ENCODE assay signal across 26 cellular contexts in the genomic region with DNA sequence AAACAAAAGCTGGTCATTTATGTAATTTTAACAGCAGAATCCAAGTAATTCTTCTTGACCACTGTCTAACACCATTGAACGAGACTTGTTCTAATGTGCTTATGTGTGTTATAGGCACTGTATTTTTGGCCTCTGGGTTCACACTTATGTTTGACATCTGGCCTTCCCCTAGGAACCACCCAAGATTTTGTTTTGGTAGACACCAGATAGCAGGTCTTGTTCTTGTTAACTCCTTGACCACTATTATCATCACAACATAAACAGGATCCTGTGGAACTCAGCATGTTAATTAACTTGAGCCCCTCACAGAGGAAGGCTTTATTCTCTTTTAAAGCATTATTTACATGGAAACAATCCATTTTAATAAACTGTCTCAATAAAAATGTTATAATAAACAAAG.
"Had no signal": no experiment of that assay in that cellular context is flagged by ENCODE, and none has a peak within 500 bp of the region (broad histone marks: within the 10 kb centered on the region; RNA-seq: fewer than 3 reads in every experiment).

No MANE protein-coding gene starts in this region.

- H3K4me3 Mint-ChIP-seq: activated CD8-positive, alpha-beta memory T cell treated with anti-CD3 and anti-CD28 coated beads, Interleukin-2, amount 10 ng/mL, durations not matched to agents 7 days and 5 days; activated naive CD8-positive, alpha-beta T cell treated with anti-CD3 and anti-CD28 coated beads, Interleukin-2, amount 50 U/mL, for 24 hours; activated T-cell treated with anti-CD3 and anti-CD28 coated beads, Interleukin-2, amount 50 U/mL, for 24 hours; activated T-helper 1 cell treated with anti-CD3 and anti-CD28 coated beads, Interleukin-12 subunit alpha, Interleukin-12 subunit beta, Interleukin-2, Interleukin-4 antibody, amounts not matched to agents 30 ng/mL and 10 ng/mL and 1 ng/mL, durations not matched to agents 14 hours and 24 hours and 36 hours; central memory CD8-positive, alpha-beta T cell; T-helper 1 cell treated with Interleukin-12 subunit alpha and Interleukin-12 subunit beta and Interleukin-4 antibody, amounts not matched to agents 30 μg/mL and 1 μg/mL, for 36 hours had no signal

- H3K9me3 Mint-ChIP-seq: activated naive CD4-positive, alpha-beta T cell treated with anti-CD3 and anti-CD28 coated beads, Interleukin-2, amount 50 U/mL, for 72 hours; activated naive CD8-positive, alpha-beta T cell treated with anti-CD3 and anti-CD28 coated beads, Interleukin-2, amount 50 U/mL, for 24 hours; activated T-cell treated with anti-CD3 and anti-CD28 coated beads, Interleukin-2, amount 50 U/mL, for 24 hours; activated T-helper 1 cell treated with anti-CD3 and anti-CD28 coated beads, Interleukin-12 subunit alpha, Interleukin-12 subunit beta, Interleukin-2, Interleukin-4 antibody, amounts not matched to agents 30 ng/mL and 10 ng/mL and 1 ng/mL, durations not matched to agents 14 hours and 24 hours and 36 hours; T-helper 1 cell treated with Interleukin-12 subunit alpha and Interleukin-12 subunit beta and Interleukin-4 antibody, amounts not matched to agents 30 μg/mL and 1 μg/mL, for 36 hours had no signal

- DNase-seq: activated CD4-positive, alpha-beta T cell treated with anti-CD3 and anti-CD28 coated beads for 48 hours; activated CD4-positive, alpha-beta T cell treated with anti-CD3 and anti-CD28 coated beads, Interleukin-2, amount 50 U/mL, for 48 hours; activated CD4-positive, CD25-positive, alpha-beta regulatory T cell treated with anti-CD3 and anti-CD28 coated beads, Interleukin-2, amount 50 U/mL, for 72 hours; activated CD8-positive, alpha-beta memory T cell treated with anti-CD3 and anti-CD28 coated beads, Interleukin-2, amount 10 ng/mL, durations not matched to agents 7 days and 5 days; activated effector memory CD4-positive, alpha-beta T cell treated with anti-CD3 and anti-CD28 coated beads, Interleukin-2, amount 50 U/mL, for 16 hours; activated naive CD4-positive, alpha-beta T cell treated with Interleukin-2 at 50 U/mL for 16 hours; activated naive CD8-positive, alpha-beta T cell treated with anti-CD3 and anti-CD28 coated beads, Interleukin-2, amount 50 U/mL, for 24 hours; activated T-cell treated with anti-CD3 and anti-CD28 coated beads, Interleukin-2, amount 50 U/mL, for 24 hours; amniotic stem cell; body of pancreas; KBM-7; NCI-H1048; NCI-H146; NCI-H1930; NCI-H2107; NCI-H2171 treated with DMSO at 0.1 percent for 48 hours; NCI-H345; NCI-H510A treated with DMSO at 0.1 percent for 48 hours; NCI-H69; NK-92 treated with Interleukin-12 subunit alpha and Interleukin-12 subunit beta, amount 100 ng/mL, for 24 hours; SHP77 treated with DMSO at 0.1 percent for 48 hours had no signal

- H3K4me1 ChIP-seq: ascending aorta, body of pancreas had no signal

- H3K27ac ChIP-seq: ascending aorta, body of pancreas had no signal

- H3K9me3 ChIP-seq: ascending aorta, body of pancreas had no signal

- H3K27me3 ChIP-seq: ascending aorta, body of pancreas had no signal

- H3K27me3 Mint-ChIP-seq: activated CD8-positive, alpha-beta memory T cell treated with anti-CD3 and anti-CD28 coated beads, Interleukin-2, amount 10 ng/mL, durations not matched to agents 7 days and 5 days; activated T-cell treated with anti-CD3 and anti-CD28 coated beads, Interleukin-2, amount 50 U/mL, for 24 hours; central memory CD8-positive, alpha-beta T cell had no signal

- H3K27ac Mint-ChIP-seq: activated CD8-positive, alpha-beta memory T cell treated with anti-CD3 and anti-CD28 coated beads, Interleukin-2, amount 10 ng/mL, durations not matched to agents 7 days and 5 days; activated naive CD4-positive, alpha-beta T cell treated with anti-CD3 and anti-CD28 coated beads, Interleukin-2, amount 50 U/mL, for 72 hours; activated naive CD8-positive, alpha-beta T cell treated with anti-CD3 and anti-CD28 coated beads, Interleukin-2, amount 50 U/mL, for 24 hours; activated T-cell treated with anti-CD3 and anti-CD28 coated beads, Interleukin-2, amount 50 U/mL, for 24 hours; activated T-helper 1 cell treated with anti-CD3 and anti-CD28 coated beads, Interleukin-12 subunit alpha, Interleukin-12 subunit beta, Interleukin-2, Interleukin-4 antibody, amounts not matched to agents 30 ng/mL and 10 ng/mL and 1 ng/mL, durations not matched to agents 14 hours and 24 hours and 36 hours; T-helper 1 cell treated with Interleukin-12 subunit alpha and Interleukin-12 subunit beta and Interleukin-4 antibody, amounts not matched to agents 30 μg/mL and 1 μg/mL, for 36 hours had no signal

- H3K36me3 ChIP-seq: ascending aorta had no signal

- H3K36me3 Mint-ChIP-seq: activated CD8-positive, alpha-beta memory T cell treated with anti-CD3 and anti-CD28 coated beads, Interleukin-2, amount 10 ng/mL, durations not matched to agents 7 days and 5 days; activated naive CD4-positive, alpha-beta T cell treated with anti-CD3 and anti-CD28 coated beads, Interleukin-2, amount 50 U/mL, for 72 hours had no signal

- H3K4me1 Mint-ChIP-seq: activated CD8-positive, alpha-beta memory T cell treated with anti-CD3 and anti-CD28 coated beads, Interleukin-2, amount 10 ng/mL, durations not matched to agents 7 days and 5 days; activated naive CD8-positive, alpha-beta T cell treated with anti-CD3 and anti-CD28 coated beads, Interleukin-2, amount 50 U/mL, for 24 hours; central memory CD8-positive, alpha-beta T cell had no signal

- H3K4me3 ChIP-seq: ascending aorta, body of pancreas had no signal
